In the genomic region with DNA sequence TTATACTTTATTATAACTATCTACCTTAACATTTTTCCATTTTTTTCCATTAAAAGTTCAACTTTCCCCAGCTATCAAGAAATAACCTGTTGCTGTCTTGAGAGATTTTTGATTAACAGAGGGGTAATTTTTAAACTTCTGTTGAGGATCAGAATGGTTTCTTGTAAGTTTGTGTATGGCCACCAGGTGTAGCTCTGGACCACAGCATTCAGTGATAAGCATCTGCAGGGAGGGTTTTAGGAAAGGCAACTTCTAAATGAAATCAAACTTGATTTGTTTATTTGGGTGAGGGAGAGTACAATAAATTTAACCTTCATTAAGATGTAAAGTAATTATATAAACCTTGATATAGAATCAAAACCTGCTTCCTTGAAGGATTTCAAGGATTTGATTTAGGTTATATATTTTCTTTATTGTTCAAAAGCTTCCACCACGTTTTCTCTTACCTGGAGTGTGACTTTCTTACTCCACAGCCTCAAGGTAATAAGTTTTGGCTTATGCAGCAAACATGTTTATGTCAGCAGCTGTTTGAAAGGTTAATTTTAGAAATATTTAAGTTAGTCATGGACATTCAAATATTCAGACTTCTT, we compare ENCODE assay signal across 2 cellular contexts.
TF ChIP-seq lines count a peak whose summit lies in the region.

No MANE protein-coding gene starts in this region.

TF ChIP-seq in GM23338, 12 proteins besides CTCF, POLR2A, EP300 and RAD21 (continues in another document):
- TF ChIP-seq, protein P1, sequence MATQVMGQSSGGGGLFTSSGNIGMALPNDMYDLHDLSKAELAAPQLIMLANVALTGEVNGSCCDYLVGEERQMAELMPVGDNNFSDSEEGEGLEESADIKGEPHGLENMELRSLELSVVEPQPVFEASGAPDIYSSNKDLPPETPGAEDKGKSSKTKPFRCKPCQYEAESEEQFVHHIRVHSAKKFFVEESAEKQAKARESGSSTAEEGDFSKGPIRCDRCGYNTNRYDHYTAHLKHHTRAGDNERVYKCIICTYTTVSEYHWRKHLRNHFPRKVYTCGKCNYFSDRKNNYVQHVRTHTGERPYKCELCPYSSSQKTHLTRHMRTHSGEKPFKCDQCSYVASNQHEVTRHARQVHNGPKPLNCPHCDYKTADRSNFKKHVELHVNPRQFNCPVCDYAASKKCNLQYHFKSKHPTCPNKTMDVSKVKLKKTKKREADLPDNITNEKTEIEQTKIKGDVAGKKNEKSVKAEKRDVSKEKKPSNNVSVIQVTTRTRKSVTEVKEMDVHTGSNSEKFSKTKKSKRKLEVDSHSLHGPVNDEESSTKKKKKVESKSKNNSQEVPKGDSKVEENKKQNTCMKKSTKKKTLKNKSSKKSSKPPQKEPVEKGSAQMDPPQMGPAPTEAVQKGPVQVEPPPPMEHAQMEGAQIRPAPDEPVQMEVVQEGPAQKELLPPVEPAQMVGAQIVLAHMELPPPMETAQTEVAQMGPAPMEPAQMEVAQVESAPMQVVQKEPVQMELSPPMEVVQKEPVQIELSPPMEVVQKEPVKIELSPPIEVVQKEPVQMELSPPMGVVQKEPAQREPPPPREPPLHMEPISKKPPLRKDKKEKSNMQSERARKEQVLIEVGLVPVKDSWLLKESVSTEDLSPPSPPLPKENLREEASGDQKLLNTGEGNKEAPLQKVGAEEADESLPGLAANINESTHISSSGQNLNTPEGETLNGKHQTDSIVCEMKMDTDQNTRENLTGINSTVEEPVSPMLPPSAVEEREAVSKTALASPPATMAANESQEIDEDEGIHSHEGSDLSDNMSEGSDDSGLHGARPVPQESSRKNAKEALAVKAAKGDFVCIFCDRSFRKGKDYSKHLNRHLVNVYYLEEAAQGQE (IDR thresholded peaks at IDR 0.05; ENCODE audit: unreplicated experiment), result no peak
- TF ChIP-seq EZH2phosphoT487 (IDR thresholded peaks at IDR 0.05; ENCODE audit: unreplicated experiment) (no peak), JUNB (IDR thresholded peaks at IDR 0.05; ENCODE audit: unreplicated experiment) (no peak), CREB1 (CRISPR knock-in tag; IDR thresholded peaks at IDR 0.05; ENCODE audit: low read depth) (no peak), NANOG (IDR thresholded peaks at IDR 0.05; ENCODE audit: borderline replicate concordance) (no peak), ZNF331 (CRISPR knock-in tag; IDR thresholded peaks at IDR 0.05; ENCODE audit: low read depth) (no peak), EZH2 (IDR thresholded peaks at IDR 0.05; ENCODE audit: low read depth, unreplicated experiment) (no peak), POLR2AphosphoS5 (IDR thresholded peaks at IDR 0.05; ENCODE audit: low read depth) (no peak), ZNF114 (CRISPR knock-in tag; IDR thresholded peaks at IDR 0.05) (no peak)
- TF ChIP-seq, protein P2, sequence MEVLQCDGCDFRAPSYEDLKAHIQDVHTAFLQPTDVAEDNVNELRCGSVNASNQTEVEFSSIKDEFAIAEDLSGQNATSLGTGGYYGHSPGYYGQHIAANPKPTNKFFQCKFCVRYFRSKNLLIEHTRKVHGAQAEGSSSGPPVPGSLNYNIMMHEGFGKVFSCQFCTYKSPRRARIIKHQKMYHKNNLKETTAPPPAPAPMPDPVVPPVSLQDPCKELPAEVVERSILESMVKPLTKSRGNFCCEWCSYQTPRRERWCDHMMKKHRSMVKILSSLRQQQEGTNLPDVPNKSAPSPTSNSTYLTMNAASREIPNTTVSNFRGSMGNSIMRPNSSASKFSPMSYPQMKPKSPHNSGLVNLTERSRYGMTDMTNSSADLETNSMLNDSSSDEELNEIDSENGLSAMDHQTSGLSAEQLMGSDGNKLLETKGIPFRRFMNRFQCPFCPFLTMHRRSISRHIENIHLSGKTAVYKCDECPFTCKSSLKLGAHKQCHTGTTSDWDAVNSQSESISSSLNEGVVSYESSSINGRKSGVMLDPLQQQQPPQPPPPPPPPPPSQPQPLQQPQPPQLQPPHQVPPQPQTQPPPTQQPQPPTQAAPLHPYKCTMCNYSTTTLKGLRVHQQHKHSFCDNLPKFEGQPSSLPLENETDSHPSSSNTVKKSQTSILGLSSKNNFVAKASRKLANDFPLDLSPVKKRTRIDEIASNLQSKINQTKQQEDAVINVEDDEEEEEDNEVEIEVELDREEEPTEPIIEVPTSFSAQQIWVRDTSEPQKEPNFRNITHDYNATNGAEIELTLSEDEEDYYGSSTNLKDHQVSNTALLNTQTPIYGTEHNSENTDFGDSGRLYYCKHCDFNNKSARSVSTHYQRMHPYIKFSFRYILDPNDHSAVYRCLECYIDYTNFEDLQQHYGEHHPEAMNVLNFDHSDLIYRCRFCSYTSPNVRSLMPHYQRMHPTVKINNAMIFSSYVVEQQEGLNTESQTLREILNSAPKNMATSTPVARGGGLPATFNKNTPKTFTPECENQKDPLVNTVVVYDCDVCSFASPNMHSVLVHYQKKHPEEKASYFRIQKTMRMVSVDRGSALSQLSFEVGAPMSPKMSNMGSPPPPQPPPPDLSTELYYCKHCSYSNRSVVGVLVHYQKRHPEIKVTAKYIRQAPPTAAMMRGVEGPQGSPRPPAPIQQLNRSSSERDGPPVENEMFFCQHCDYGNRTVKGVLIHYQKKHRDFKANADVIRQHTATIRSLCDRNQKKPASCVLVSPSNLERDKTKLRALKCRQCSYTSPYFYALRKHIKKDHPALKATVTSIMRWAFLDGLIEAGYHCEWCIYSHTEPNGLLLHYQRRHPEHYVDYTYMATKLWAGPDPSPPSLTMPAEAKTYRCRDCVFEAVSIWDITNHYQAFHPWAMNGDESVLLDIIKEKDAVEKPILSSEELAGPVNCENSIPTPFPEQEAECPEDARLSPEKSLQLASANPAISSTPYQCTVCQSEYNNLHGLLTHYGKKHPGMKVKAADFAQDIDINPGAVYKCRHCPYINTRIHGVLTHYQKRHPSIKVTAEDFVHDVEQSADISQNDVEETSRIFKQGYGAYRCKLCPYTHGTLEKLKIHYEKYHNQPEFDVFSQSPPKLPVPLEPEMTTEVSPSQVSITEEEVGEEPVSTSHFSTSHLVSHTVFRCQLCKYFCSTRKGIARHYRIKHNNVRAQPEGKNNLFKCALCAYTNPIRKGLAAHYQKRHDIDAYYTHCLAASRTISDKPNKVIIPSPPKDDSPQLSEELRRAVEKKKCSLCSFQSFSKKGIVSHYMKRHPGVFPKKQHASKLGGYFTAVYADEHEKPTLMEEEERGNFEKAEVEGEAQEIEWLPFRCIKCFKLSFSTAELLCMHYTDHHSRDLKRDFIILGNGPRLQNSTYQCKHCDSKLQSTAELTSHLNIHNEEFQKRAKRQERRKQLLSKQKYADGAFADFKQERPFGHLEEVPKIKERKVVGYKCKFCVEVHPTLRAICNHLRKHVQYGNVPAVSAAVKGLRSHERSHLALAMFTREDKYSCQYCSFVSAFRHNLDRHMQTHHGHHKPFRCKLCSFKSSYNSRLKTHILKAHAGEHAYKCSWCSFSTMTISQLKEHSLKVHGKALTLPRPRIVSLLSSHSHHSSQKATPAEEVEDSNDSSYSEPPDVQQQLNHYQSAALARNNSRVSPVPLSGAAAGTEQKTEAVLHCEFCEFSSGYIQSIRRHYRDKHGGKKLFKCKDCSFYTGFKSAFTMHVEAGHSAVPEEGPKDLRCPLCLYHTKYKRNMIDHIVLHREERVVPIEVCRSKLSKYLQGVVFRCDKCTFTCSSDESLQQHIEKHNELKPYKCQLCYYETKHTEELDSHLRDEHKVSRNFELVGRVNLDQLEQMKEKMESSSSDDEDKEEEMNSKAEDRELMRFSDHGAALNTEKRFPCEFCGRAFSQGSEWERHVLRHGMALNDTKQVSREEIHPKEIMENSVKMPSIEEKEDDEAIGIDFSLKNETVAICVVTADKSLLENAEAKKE (CRISPR knock-in tag; IDR thresholded peaks at IDR 0.05), result no peak

TF ChIP-seq in H1, 55 proteins besides CTCF, POLR2A, EP300 and RAD21:
- TF ChIP-seq, protein P3, sequence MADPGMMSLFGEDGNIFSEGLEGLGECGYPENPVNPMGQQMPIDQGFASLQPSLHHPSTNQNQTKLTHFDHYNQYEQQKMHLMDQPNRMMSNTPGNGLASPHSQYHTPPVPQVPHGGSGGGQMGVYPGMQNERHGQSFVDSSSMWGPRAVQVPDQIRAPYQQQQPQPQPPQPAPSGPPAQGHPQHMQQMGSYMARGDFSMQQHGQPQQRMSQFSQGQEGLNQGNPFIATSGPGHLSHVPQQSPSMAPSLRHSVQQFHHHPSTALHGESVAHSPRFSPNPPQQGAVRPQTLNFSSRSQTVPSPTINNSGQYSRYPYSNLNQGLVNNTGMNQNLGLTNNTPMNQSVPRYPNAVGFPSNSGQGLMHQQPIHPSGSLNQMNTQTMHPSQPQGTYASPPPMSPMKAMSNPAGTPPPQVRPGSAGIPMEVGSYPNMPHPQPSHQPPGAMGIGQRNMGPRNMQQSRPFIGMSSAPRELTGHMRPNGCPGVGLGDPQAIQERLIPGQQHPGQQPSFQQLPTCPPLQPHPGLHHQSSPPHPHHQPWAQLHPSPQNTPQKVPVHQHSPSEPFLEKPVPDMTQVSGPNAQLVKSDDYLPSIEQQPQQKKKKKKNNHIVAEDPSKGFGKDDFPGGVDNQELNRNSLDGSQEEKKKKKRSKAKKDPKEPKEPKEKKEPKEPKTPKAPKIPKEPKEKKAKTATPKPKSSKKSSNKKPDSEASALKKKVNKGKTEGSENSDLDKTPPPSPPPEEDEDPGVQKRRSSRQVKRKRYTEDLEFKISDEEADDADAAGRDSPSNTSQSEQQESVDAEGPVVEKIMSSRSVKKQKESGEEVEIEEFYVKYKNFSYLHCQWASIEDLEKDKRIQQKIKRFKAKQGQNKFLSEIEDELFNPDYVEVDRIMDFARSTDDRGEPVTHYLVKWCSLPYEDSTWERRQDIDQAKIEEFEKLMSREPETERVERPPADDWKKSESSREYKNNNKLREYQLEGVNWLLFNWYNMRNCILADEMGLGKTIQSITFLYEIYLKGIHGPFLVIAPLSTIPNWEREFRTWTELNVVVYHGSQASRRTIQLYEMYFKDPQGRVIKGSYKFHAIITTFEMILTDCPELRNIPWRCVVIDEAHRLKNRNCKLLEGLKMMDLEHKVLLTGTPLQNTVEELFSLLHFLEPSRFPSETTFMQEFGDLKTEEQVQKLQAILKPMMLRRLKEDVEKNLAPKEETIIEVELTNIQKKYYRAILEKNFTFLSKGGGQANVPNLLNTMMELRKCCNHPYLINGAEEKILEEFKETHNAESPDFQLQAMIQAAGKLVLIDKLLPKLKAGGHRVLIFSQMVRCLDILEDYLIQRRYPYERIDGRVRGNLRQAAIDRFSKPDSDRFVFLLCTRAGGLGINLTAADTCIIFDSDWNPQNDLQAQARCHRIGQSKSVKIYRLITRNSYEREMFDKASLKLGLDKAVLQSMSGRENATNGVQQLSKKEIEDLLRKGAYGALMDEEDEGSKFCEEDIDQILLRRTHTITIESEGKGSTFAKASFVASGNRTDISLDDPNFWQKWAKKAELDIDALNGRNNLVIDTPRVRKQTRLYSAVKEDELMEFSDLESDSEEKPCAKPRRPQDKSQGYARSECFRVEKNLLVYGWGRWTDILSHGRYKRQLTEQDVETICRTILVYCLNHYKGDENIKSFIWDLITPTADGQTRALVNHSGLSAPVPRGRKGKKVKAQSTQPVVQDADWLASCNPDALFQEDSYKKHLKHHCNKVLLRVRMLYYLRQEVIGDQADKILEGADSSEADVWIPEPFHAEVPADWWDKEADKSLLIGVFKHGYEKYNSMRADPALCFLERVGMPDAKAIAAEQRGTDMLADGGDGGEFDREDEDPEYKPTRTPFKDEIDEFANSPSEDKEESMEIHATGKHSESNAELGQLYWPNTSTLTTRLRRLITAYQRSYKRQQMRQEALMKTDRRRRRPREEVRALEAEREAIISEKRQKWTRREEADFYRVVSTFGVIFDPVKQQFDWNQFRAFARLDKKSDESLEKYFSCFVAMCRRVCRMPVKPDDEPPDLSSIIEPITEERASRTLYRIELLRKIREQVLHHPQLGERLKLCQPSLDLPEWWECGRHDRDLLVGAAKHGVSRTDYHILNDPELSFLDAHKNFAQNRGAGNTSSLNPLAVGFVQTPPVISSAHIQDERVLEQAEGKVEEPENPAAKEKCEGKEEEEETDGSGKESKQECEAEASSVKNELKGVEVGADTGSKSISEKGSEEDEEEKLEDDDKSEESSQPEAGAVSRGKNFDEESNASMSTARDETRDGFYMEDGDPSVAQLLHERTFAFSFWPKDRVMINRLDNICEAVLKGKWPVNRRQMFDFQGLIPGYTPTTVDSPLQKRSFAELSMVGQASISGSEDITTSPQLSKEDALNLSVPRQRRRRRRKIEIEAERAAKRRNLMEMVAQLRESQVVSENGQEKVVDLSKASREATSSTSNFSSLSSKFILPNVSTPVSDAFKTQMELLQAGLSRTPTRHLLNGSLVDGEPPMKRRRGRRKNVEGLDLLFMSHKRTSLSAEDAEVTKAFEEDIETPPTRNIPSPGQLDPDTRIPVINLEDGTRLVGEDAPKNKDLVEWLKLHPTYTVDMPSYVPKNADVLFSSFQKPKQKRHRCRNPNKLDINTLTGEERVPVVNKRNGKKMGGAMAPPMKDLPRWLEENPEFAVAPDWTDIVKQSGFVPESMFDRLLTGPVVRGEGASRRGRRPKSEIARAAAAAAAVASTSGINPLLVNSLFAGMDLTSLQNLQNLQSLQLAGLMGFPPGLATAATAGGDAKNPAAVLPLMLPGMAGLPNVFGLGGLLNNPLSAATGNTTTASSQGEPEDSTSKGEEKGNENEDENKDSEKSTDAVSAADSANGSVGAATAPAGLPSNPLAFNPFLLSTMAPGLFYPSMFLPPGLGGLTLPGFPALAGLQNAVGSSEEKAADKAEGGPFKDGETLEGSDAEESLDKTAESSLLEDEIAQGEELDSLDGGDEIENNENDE (IDR thresholded peaks at IDR 0.05; ENCODE audit: insufficient replicate concordance, low read length), result no peak
- TF ChIP-seq SP4 (IDR thresholded peaks at IDR 0.05; ENCODE audit: low read length), result no peak
- TF ChIP-seq, protein P4, sequence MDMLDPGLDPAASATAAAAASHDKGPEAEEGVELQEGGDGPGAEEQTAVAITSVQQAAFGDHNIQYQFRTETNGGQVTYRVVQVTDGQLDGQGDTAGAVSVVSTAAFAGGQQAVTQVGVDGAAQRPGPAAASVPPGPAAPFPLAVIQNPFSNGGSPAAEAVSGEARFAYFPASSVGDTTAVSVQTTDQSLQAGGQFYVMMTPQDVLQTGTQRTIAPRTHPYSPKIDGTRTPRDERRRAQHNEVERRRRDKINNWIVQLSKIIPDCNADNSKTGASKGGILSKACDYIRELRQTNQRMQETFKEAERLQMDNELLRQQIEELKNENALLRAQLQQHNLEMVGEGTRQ (IDR thresholded peaks at IDR 0.05; ENCODE audit: low read length), result no peak
- no peak for TF ChIP-seq BRCA1 (IDR thresholded peaks at IDR 0.05; ENCODE audit: low read depth, low read length)
- TF ChIP-seq PHF8 (conservative IDR thresholded peaks at IDR 0.05; ENCODE audit: low read depth, low read length), result no peak
- TF ChIP-seq, protein P5, sequence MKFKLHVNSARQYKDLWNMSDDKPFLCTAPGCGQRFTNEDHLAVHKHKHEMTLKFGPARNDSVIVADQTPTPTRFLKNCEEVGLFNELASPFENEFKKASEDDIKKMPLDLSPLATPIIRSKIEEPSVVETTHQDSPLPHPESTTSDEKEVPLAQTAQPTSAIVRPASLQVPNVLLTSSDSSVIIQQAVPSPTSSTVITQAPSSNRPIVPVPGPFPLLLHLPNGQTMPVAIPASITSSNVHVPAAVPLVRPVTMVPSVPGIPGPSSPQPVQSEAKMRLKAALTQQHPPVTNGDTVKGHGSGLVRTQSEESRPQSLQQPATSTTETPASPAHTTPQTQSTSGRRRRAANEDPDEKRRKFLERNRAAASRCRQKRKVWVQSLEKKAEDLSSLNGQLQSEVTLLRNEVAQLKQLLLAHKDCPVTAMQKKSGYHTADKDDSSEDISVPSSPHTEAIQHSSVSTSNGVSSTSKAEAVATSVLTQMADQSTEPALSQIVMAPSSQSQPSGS (IDR thresholded peaks at IDR 0.05; ENCODE audit: low read length), result no peak
- TF ChIP-seq TEAD4 (IDR thresholded peaks at IDR 0.05; ENCODE audit: low read depth, low read length), result no peak
- no peak for TF ChIP-seq RFX5 (IDR thresholded peaks at IDR 0.05; ENCODE audit: borderline replicate concordance, low read depth, low read length)
- no peak for TF ChIP-seq SP1 (IDR thresholded peaks at IDR 0.05; ENCODE audit: low read depth, low read length)
TF ChIP-seq in H1: peak in this region for 0.
